In the genomic region with DNA sequence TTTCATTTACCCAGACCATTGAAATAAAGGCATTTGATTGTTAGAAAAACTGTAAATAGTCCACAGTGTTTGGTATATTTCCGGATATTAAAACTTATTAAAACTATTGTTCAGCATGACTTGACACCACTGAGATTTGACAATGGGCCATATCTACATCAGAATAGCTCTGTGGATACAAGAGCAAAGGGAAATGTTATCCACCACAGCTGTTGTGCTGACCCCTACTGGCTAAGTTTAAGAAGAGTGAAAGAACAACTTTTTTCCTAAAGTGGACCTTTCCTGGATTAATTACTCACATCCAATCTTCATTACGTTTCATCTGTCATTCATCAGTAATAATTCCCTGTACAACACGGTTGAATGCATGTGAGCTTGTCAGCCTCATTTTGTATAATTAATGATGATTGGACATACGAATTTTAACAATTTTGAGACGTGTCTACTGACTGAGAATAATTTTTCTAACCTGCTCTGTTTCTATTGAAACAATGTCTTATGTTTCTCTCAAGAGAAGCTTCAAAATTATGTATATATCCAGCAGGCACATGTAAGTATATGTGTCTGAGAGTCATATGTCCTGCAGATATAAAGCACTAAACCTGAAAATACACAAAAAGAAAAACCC, we compare ENCODE assay signal across 8 cellular contexts.
DNase-seq lines count a peak whose midpoint lies in the region; ATAC-seq, FAIRE-seq and TF ChIP-seq lines count a peak whose summit lies in the region.

No MANE protein-coding gene starts in this region.

- H3K9me3 ChIP-seq in small intestine (ENCODE audit: control insufficient read depth, low read depth) (no peaks in the 10 kb centered on the region), Peyer's patch (no peaks in the 10 kb centered on the region), heart left ventricle (no peaks in the 10 kb centered on the region)

- H3K4me1 ChIP-seq in small intestine (ENCODE audit: control insufficient read depth in 2 of 2, insufficient read depth in 1 of 2, low read depth in 1 of 2, low read length in 1 of 2) (no peaks in the 10 kb centered on the region), Peyer's patch (no peaks in the 10 kb centered on the region), heart left ventricle (no peaks in the 10 kb centered on the region)

- peak; percentile 0 to 4 for DNase-seq in SHP77 (lab: John Stamatoyannopoulos, UW)
- DNase-seq in SHP77 treated with DMSO at 0.1 percent for 48 hours (lab: John Stamatoyannopoulos, UW): no peak
- peak; percentile 3 to 56 for DNase-seq in NCI-H526 (lab: John Stamatoyannopoulos, UW)
- peak; percentile 27 to 28 for DNase-seq in erythroblast (lab: John Stamatoyannopoulos, UW)
- DNase-seq in small intestine: peak; percentile 0
- DNase-seq in stimulated activated CD4-positive, alpha-beta T cell treated with anti-CD3 and anti-CD28 coated beads, Interleukin-12 subunit alpha, Interleukin-12 subunit beta, amount 100 ng/mL, for 4 hours: no peak
- DNase-seq in Peyer's patch: no peak
- no peak for DNase-seq in heart left ventricle

- no peak overlapping the region for H3K27ac ChIP-seq in small intestine (ENCODE audit: low read depth in 1 of 2, low read length in 1 of 2)
- H3K27ac ChIP-seq in Peyer's patch: no peak overlapping the region
- H3K27ac ChIP-seq in heart left ventricle: no peak overlapping the region

- WGBS in small intestine, 3 donors: 19 to 41% (median 22%) methylated on average over 5 of the region's 5 CpGs
- WGBS in heart left ventricle, 4 donors: 19 to 43% (median 22%) methylated on average over 5 of the region's 5 CpGs

- H3K36me3 ChIP-seq in small intestine (ENCODE audit: control insufficient read depth in 2 of 2, insufficient read depth in 2 of 2, low read length in 2 of 2) (no peaks in the 10 kb centered on the region), Peyer's patch (no peaks in the 10 kb centered on the region), heart left ventricle (no peaks in the 10 kb centered on the region)

- TF ChIP-seq CTCF in Peyer's patch (IDR thresholded peaks at IDR 0.05) (peak in 2 of 6 experiments; percentile 16 to 26), heart left ventricle (IDR thresholded peaks at IDR 0.05) (peak in 6 of 12 donors; percentile 12 to 44 (median 24))

- H3K4me3 ChIP-seq in small intestine (ENCODE audit: low read depth in 1 of 2, low read length in 2 of 2): no peak overlapping the region
- H3K4me3 ChIP-seq in Peyer's patch: no peak overlapping the region
- no peak overlapping the region for H3K4me3 ChIP-seq in heart left ventricle

- no peak for FAIRE-seq in small intestine (lab: Jason Lieb, UNC)

- no peak for TF ChIP-seq POLR2A in erythroblast (IDR thresholded peaks at IDR 0.05; ENCODE audit: low read length)
- no peak for TF ChIP-seq POLR2A in Peyer's patch (IDR thresholded peaks at IDR 0.05)
- TF ChIP-seq POLR2A in heart left ventricle (IDR thresholded peaks at IDR 0.05): no peak

- H3K27me3 ChIP-seq in small intestine (ENCODE audit: control insufficient read depth in 2 of 2, insufficient read depth in 2 of 2, low read length in 2 of 2) (no peaks in the 10 kb centered on the region), Peyer's patch (no peaks in the 10 kb centered on the region), heart left ventricle (no peaks in the 10 kb centered on the region)

- intact Hi-C loops in heart left ventricle (cut with DNase I): no loop called here

- ATAC-seq in heart left ventricle: no peak

Comparison
In these comparisons a context has a peak if more than half of its experiments do, and no peak if none do; other contexts are left out.
1. DNase-seq: peak in SHP77 (2 of 2), NCI-H526 (2 of 2), erythroblast (2 of 2) and small intestine (single experiment); none in SHP77 treated with DMSO at 0.1 percent for 48 hours (single experiment), stimulated activated CD4-positive, alpha-beta T cell treated with anti-CD3 and anti-CD28 coated beads, Interleukin-12 subunit alpha, Interleukin-12 subunit beta, amount 100 ng/mL, for 4 hours (single experiment), Peyer's patch (0 of 3) and heart left ventricle (0 of 5).